In genomic region chr6:63783096-63783495, GRCh38 we compare ENCODE assay signal across 18 cellular contexts.
"Had no signal": no experiment of that assay in that cellular context is flagged by ENCODE, and none has a peak within 500 bp of the region (broad histone marks: within the 10 kb centered on the region; RNA-seq: fewer than 3 reads in every experiment).

No MANE protein-coding gene starts in this region.

- H3K4me1 ChIP-seq: gastrocnemius medialis, heart left ventricle, sigmoid colon, tibial artery, uterus had no signal

- H3K4me3 ChIP-seq: gastrocnemius medialis, heart left ventricle, lung, neural progenitor cell, sigmoid colon, tibial artery, uterus had no signal

- H3K4me3 Mint-ChIP-seq: activated CD4-positive, alpha-beta T cell treated with anti-CD3 and anti-CD28 coated beads, Interleukin-2, amount 10 ng/mL, durations not matched to agents 7 days and 5 days; activated naive CD8-positive, alpha-beta T cell treated with anti-CD3 and anti-CD28 coated beads for 36 hours; activated T-cell treated with anti-CD3 and anti-CD28 coated beads, Interleukin-2, amount 50 U/mL, for 72 hours; immature natural killer cell; mesothelial cell of epicardium; neural progenitor cell had no signal

- H3K9me3 Mint-ChIP-seq: activated CD4-positive, alpha-beta T cell treated with anti-CD3 and anti-CD28 coated beads, Interleukin-2, amount 10 ng/mL, durations not matched to agents 7 days and 5 days; activated T-cell treated with anti-CD3 and anti-CD28 coated beads, Interleukin-2, amount 50 U/mL, for 72 hours; mesothelial cell of epicardium had no signal

- ATAC-seq: activated T-cell treated with anti-CD3 and anti-CD28 coated beads, Interleukin-2, amount 50 U/mL, for 72 hours; gastrocnemius medialis; heart left ventricle had no signal

- H3K27me3 ChIP-seq: brain microvascular endothelial cell, gastrocnemius medialis, heart left ventricle, neural progenitor cell, sigmoid colon, tibial artery, uterus had no signal

- DNase-seq: activated CD4-positive, alpha-beta T cell treated with anti-CD3 and anti-CD28 coated beads, Interleukin-2, amount 10 ng/mL, durations not matched to agents 7 days and 5 days; activated CD8-positive, alpha-beta memory T cell treated with anti-CD3 and anti-CD28 coated beads, Interleukin-2, amount 50 U/mL, for 48 hours; activated gamma-delta T cell treated with Interleukin-2 at 50 U/mL for 16 hours; activated naive CD8-positive, alpha-beta T cell treated with anti-CD3 and anti-CD28 coated beads for 36 hours; activated T-cell treated with anti-CD3 and anti-CD28 coated beads, Interleukin-2, amount 50 U/mL, for 72 hours; brain microvascular endothelial cell; cerebellar nuclear complex; gastrocnemius medialis; heart left ventricle; immature natural killer cell; sigmoid colon; stimulated activated CD4-positive, alpha-beta T cell treated with anti-CD3 and anti-CD28 coated beads, Interleukin-1b, Interleukin-23, amount 100 ng/mL, for 48 hours; tibial artery; uterus had no signal

- H3K9me3 ChIP-seq: sigmoid colon, tibial artery, uterus had no signal

- H3K36me3 Mint-ChIP-seq: immature natural killer cell, mesothelial cell of epicardium, neural progenitor cell had no signal

- H3K4me1 Mint-ChIP-seq: activated CD4-positive, alpha-beta T cell treated with anti-CD3 and anti-CD28 coated beads, Interleukin-2, amount 10 ng/mL, durations not matched to agents 7 days and 5 days; activated naive CD8-positive, alpha-beta T cell treated with anti-CD3 and anti-CD28 coated beads for 36 hours; immature natural killer cell; mesothelial cell of epicardium; neural progenitor cell had no signal

- H3K27ac ChIP-seq: brain microvascular endothelial cell, epithelial cell of prostate, gastrocnemius medialis, heart left ventricle, neural progenitor cell, sigmoid colon, tibial artery, uterus had no signal

- H3K27ac Mint-ChIP-seq: activated CD4-positive, alpha-beta T cell treated with anti-CD3 and anti-CD28 coated beads, Interleukin-2, amount 10 ng/mL, durations not matched to agents 7 days and 5 days; activated naive CD8-positive, alpha-beta T cell treated with anti-CD3 and anti-CD28 coated beads for 36 hours; activated T-cell treated with anti-CD3 and anti-CD28 coated beads, Interleukin-2, amount 50 U/mL, for 72 hours; immature natural killer cell; mesothelial cell of epicardium; neural progenitor cell had no signal

- H3K36me3 ChIP-seq: brain microvascular endothelial cell, gastrocnemius medialis, heart left ventricle, neural progenitor cell, sigmoid colon, tibial artery, uterus had no signal
